In genomic region chr2:105378276-105378840, GRCh38 we compare ENCODE assay signal across 1 cellular context.
TF ChIP-seq lines count a peak whose summit lies in the region.

No MANE protein-coding gene starts in this region.

TF ChIP-seq in endothelial cell of umbilical vein, 7 proteins besides CTCF, POLR2A, EP300 and RAD21:
- TF ChIP-seq FOS (IDR thresholded peaks at IDR 0.05; ENCODE audit: borderline replicate concordance, insufficient read depth, low read length) (no peak), JUN (IDR thresholded peaks at IDR 0.05; ENCODE audit: borderline replicate concordance, insufficient read depth, insufficient read length, low read depth) (no peak), EZH2 (IDR thresholded peaks at IDR 0.05; ENCODE audit: borderline replicate concordance, low read depth, low read length, severe bottlenecking) (no peak), MAX (IDR thresholded peaks at IDR 0.05; ENCODE audit: insufficient read depth, insufficient read length) (no peak), POLR2AphosphoS5 (IDR thresholded peaks at IDR 0.05; ENCODE audit: insufficient read depth, low read depth, low read length) (peak; percentile 26), MYC (IDR thresholded peaks at IDR 0.05; ENCODE audit: low read depth, low read length) (no peak), GATA2 (IDR thresholded peaks at IDR 0.05; ENCODE audit: insufficient read depth, insufficient read length, low read depth, low read length) (no peak)
